Comparison of ENCODE assay signal across 12 cellular contexts in the genomic region with DNA sequence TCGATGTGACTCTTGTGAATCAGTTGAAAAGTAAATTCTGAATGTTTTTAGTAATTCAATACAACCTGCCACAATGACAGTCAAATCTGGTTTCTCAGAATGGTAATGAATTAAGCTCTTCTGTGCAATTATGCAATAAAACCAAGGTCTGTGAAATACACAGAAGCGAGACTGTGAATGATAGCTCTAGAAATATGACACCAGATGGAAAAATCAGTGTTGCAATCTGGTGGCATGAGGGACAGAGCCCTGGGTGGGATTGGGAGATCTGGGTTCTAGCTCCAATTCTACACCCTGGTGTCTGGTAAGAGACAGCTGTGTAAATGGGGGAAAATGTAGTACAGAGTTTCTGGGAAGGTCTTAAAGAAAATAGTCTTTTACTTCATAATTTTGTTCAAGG.
DNase-seq lines count a peak whose midpoint lies in the region; ATAC-seq and TF ChIP-seq lines count a peak whose summit lies in the region.
"Had no signal": no experiment of that assay in that cellular context is flagged by ENCODE, and none has a peak within 500 bp of the region (broad histone marks: within the 10 kb centered on the region; RNA-seq: fewer than 3 reads in every experiment).

No MANE protein-coding gene starts in this region.

- H3K4me1 ChIP-seq in right atrium auricular region: no peaks in the 10 kb centered on the region
- H3K4me1 ChIP-seq in spleen: no peaks in the 10 kb centered on the region
- H3K4me1 ChIP-seq: adrenal gland, SJCRH30 had no signal

- DNase-seq in Right ventricle myocardium superior (no peak), right atrium auricular region (ENCODE audit: low spot score) (no peak), NCI-H345 (lab: John Stamatoyannopoulos, UW) (peak; percentile 47), stromal cell of bone marrow (ENCODE audit: low read depth) (peak; percentile 38), spleen (no peak)
- no peak for DNase-seq in activated CD4-positive, alpha-beta T cell treated with anti-CD3 and anti-CD28 coated beads for 4 hours
- no peak for DNase-seq in activated naive CD4-positive, alpha-beta T cell treated with anti-CD3 and anti-CD28 coated beads, Interleukin-2, amount 10 ng/mL, durations not matched to agents 7 days and 5 days
- DNase-seq: adrenal gland, posterior cingulate gyrus had no signal

- H3K4me3 Mint-ChIP-seq in brain: peak overlapping the region in 1 of 5 experiments; percentile 28
- no peak overlapping the region for H3K4me3 Mint-ChIP-seq in activated naive CD4-positive, alpha-beta T cell treated with anti-CD3 and anti-CD28 coated beads, Interleukin-2, amount 10 ng/mL, durations not matched to agents 7 days and 5 days

- H3K27ac ChIP-seq in right atrium auricular region (no peak overlapping the region), spleen (no peak overlapping the region)
- H3K27ac ChIP-seq: adrenal gland, SJCRH30 had no signal

- TF ChIP-seq CTCF in right atrium auricular region (IDR thresholded peaks at IDR 0.05) (no peak), brain (conservative IDR thresholded peaks at IDR 0.05) (no peak), spleen (IDR thresholded peaks at IDR 0.05 in 8 of 11, conservative IDR thresholded peaks at IDR 0.05 in 3 of 11) (no peak)

- H3K9me3 Mint-ChIP-seq in brain: no peaks in the 10 kb centered on the region
- no peaks in the 10 kb centered on the region for H3K9me3 Mint-ChIP-seq in activated naive CD4-positive, alpha-beta T cell treated with anti-CD3 and anti-CD28 coated beads, Interleukin-2, amount 10 ng/mL, durations not matched to agents 7 days and 5 days

- peaks cover 5% of the 10 kb centered on the region for H3K4me1 Mint-ChIP-seq in brain
- no peaks in the 10 kb centered on the region for H3K4me1 Mint-ChIP-seq in activated naive CD4-positive, alpha-beta T cell treated with anti-CD3 and anti-CD28 coated beads, Interleukin-2, amount 10 ng/mL, durations not matched to agents 7 days and 5 days

- no peaks in the 10 kb centered on the region for H3K9me3 ChIP-seq in right atrium auricular region
- no peaks in the 10 kb centered on the region for H3K9me3 ChIP-seq in spleen
- H3K9me3 ChIP-seq: SJCRH30 had no signal

- TF ChIP-seq POLR2A in spleen (IDR thresholded peaks at IDR 0.05): no peak

- WGBS in spleen, 5 donors: 48 to 79% (median 60%) methylated on average over 2 of the region's 2 CpGs

- no peaks in the 10 kb centered on the region for H3K36me3 Mint-ChIP-seq in brain
- no peaks in the 10 kb centered on the region for H3K36me3 Mint-ChIP-seq in activated naive CD4-positive, alpha-beta T cell treated with anti-CD3 and anti-CD28 coated beads, Interleukin-2, amount 10 ng/mL, durations not matched to agents 7 days and 5 days

- peaks cover 3% of the 10 kb centered on the region for H3K27me3 Mint-ChIP-seq in brain
- H3K27me3 Mint-ChIP-seq in activated naive CD4-positive, alpha-beta T cell treated with anti-CD3 and anti-CD28 coated beads, Interleukin-2, amount 10 ng/mL, durations not matched to agents 7 days and 5 days: no peaks in the 10 kb centered on the region

- intact Hi-C loops in Right ventricle myocardium superior (cut with DNase I) (no loop called here), spleen (cut with DNase I; ENCODE audit: low total_unique reads) (no loop called here)

- H3K36me3 ChIP-seq in right atrium auricular region: no peaks in the 10 kb centered on the region
- no peaks in the 10 kb centered on the region for H3K36me3 ChIP-seq in spleen
- H3K36me3 ChIP-seq: adrenal gland, SJCRH30 had no signal

- H3K4me3 ChIP-seq in right atrium auricular region: no peak overlapping the region
- no peak overlapping the region for H3K4me3 ChIP-seq in spleen
- H3K4me3 ChIP-seq: adrenal gland, SJCRH30 had no signal

- peak; percentile 73 for ATAC-seq in Right ventricle myocardium superior (ENCODE audit: poor library complexity)
- ATAC-seq: left lobe of liver had no signal

- CTCF ChIA-PET in activated naive CD4-positive, alpha-beta T cell treated with anti-CD3 and anti-CD28 coated beads, Interleukin-2, amount 10 ng/mL, durations not matched to agents 7 days and 5 days (lab: Charles Lee): no interaction called here

- peak overlapping the region in 3 of 5 experiments; percentile 10 to 79 (median 45) for H3K27ac Mint-ChIP-seq in brain
- no peak overlapping the region for H3K27ac Mint-ChIP-seq in activated naive CD4-positive, alpha-beta T cell treated with anti-CD3 and anti-CD28 coated beads, Interleukin-2, amount 10 ng/mL, durations not matched to agents 7 days and 5 days

- no peaks in the 10 kb centered on the region for H3K27me3 ChIP-seq in right atrium auricular region
- no peaks in the 10 kb centered on the region for H3K27me3 ChIP-seq in spleen (replicated peaks in 1 of 7)
- H3K27me3 ChIP-seq: adrenal gland, SJCRH30 had no signal

Comparison
In these comparisons a context has a peak if more than half of its experiments do, and no peak if none do; other contexts are left out.
1. DNase-seq: peak in NCI-H345 (single experiment) and stromal cell of bone marrow (single experiment); none in Right ventricle myocardium superior (single experiment), right atrium auricular region (single experiment), spleen (single experiment), activated CD4-positive, alpha-beta T cell treated with anti-CD3 and anti-CD28 coated beads for 4 hours (0 of 2) and activated naive CD4-positive, alpha-beta T cell treated with anti-CD3 and anti-CD28 coated beads, Interleukin-2, amount 10 ng/mL, durations not matched to agents 7 days and 5 days (single experiment).